ENCODE assay signal across 22 cellular contexts in genomic region chr3:107028086-107028485, GRCh38.
"Had no signal": no experiment of that assay in that cellular context is flagged by ENCODE, and none has a peak within 500 bp of the region (broad histone marks: within the 10 kb centered on the region; RNA-seq: fewer than 3 reads in every experiment).

No MANE protein-coding gene starts in this region.

- H3K27ac ChIP-seq: brain microvascular endothelial cell, SJSA1 had no signal

- DNase-seq: activated CD4-positive, alpha-beta T cell treated with anti-CD3 and anti-CD28 coated beads for 48 hours; activated CD4-positive, alpha-beta T cell treated with anti-CD3 and anti-CD28 coated beads, Interleukin-2, amount 50 U/mL, for 4 hours; activated CD4-positive, CD25-positive, alpha-beta regulatory T cell treated with anti-CD3 and anti-CD28 coated beads, Interleukin-2, amount 50 U/mL, for 72 hours; activated CD8-positive, alpha-beta memory T cell treated with anti-CD3 and anti-CD28 coated beads, Interleukin-2, amount 50 U/mL, for 48 hours; activated CD8-positive, alpha-beta T cell treated with anti-CD3 and anti-CD28 coated beads, Interleukin-2, amount 10 ng/mL, durations not matched to agents 7 days and 5 days; activated effector memory CD4-positive, alpha-beta T cell treated with Interleukin-2 at 50 U/mL for 16 hours; activated naive CD4-positive, alpha-beta T cell; activated naive CD8-positive, alpha-beta T cell treated with anti-CD3 and anti-CD28 coated beads, Interleukin-2, amount 50 U/mL, for 24 hours; activated T-cell treated with anti-CD3 and anti-CD28 coated beads, Interleukin-2, amount 50 U/mL, for 24 hours; brain microvascular endothelial cell; Karpas-422; MM.1S; NCI-H1105; NCI-H1436; NCI-H187 treated with DMSO at 0.1 percent for 48 hours; NCI-H2081 treated with DMSO at 0.1 percent for 48 hours; NCI-H446; NCI-H524; SHP77 had no signal

- H3K4me1 ChIP-seq: SJSA1 had no signal

- H3K9me3 ChIP-seq: SJSA1 had no signal

- H3K36me3 ChIP-seq: brain microvascular endothelial cell, SJSA1 had no signal

- FAIRE-seq: K562, RCC 7860 had no signal

- H3K4me3 ChIP-seq: K562, SJSA1 had no signal

- H3K27me3 ChIP-seq: brain microvascular endothelial cell, SJSA1 had no signal
